Comparison of ENCODE assay signal across 20 cellular contexts in the genomic region with DNA sequence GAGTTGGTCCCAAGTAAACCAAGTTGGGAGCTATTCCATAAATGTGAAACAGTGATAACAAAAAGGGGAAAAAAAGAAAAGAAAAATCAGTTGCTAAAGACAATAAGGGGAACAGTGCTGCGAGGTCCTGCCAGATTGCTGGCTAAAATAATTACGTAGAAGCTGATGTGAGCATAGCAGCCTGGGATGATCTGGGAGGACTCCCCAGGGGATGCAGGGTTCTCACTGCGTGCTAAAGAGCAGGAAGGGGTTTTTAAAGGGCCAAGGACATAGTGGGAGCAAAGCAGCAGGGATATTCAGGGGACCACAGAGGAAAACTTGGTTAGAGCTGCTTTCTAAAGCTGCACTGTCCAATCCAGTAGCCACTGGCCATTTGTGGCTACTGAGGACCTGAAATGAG.
"Had no signal": no experiment of that assay in that cellular context is flagged by ENCODE, and none has a peak within 500 bp of the region (broad histone marks: within the 10 kb centered on the region; RNA-seq: fewer than 3 reads in every experiment).

No MANE protein-coding gene starts in this region.

- H3K4me1 ChIP-seq: tibial nerve had no signal

- H3K27ac ChIP-seq: esophagus squamous epithelium, parathyroid adenoma, skin epidermis, tibial nerve, vagina had no signal

- H3K27me3 ChIP-seq: body of pancreas, esophagus squamous epithelium, tibial nerve, vagina had no signal

- FAIRE-seq: keratinocyte had no signal

- H3K9me3 ChIP-seq: body of pancreas, esophagus squamous epithelium, tibial nerve, vagina had no signal

- H2AFZ ChIP-seq: parathyroid adenoma had no signal

- H3K36me3 ChIP-seq: esophagus squamous epithelium, tibial nerve, vagina had no signal

- H3K4me3 ChIP-seq: body of pancreas, esophagus squamous epithelium, skin epidermis, tibial nerve, vagina had no signal

- H3K9ac ChIP-seq: parathyroid adenoma had no signal

- ATAC-seq: activated CD8-positive, alpha-beta T cell treated with anti-CD3 and anti-CD28 coated beads for 36 hours; body of pancreas; effector memory CD8-positive, alpha-beta T cell; stimulated activated naive CD8-positive, alpha-beta T cell treated with anti-CD3 and anti-CD28 coated beads, Interleukin-15, Interleukin-2, amounts not matched to agents 100 U/mL and 50 U/mL, for 24 hours had no signal

- DNase-seq: activated CD4-positive, alpha-beta T cell treated with anti-CD3 and anti-CD28 coated beads, Interleukin-2, amount 10 ng/mL, durations not matched to agents 24 days and 14 days; activated CD4-positive, CD25-positive, alpha-beta regulatory T cell; activated CD8-positive, alpha-beta T cell treated with anti-CD3 and anti-CD28 coated beads for 36 hours; activated naive CD4-positive, alpha-beta T cell treated with Interleukin-2 at 50 U/mL for 16 hours; activated T-cell treated with anti-CD3 and anti-CD28 coated beads, Interleukin-2, amount 50 U/mL, for 24 hours; caudate nucleus; effector memory CD8-positive, alpha-beta T cell; esophagus squamous epithelium; hypothalamus; mammary epithelial cell; midbrain; retina; stimulated activated naive CD8-positive, alpha-beta T cell treated with anti-CD3 and anti-CD28 coated beads, Interleukin-15, Interleukin-2, amounts not matched to agents 100 U/mL and 50 U/mL, for 24 hours; T-helper 9 cell had no signal
